In genomic region chr21:42381347-42381984, GRCh38 we compare ENCODE assay signal across 10 cellular contexts. TPM values are rescaled to one million over a fixed set of nuclear protein-coding genes. Genes with fewer than 3 reads are reported as not detected.
DNase-seq lines count a peak whose midpoint lies in the region; ATAC-seq and TF ChIP-seq lines count a peak whose summit lies in the region.
"Had no signal": no experiment of that assay in that cellular context is flagged by ENCODE, and none has a peak within 500 bp of the region (broad histone marks: within the 10 kb centered on the region; RNA-seq: fewer than 3 reads in every experiment).

No MANE protein-coding gene starts in this region.

- no peak overlapping the region for H3K4ac ChIP-seq in IMR-90 (ENCODE audit: low read depth, low read length)

- H3K4me2 ChIP-seq in IMR-90 (ENCODE audit: low read depth, low read length): no peak overlapping the region
- no peak overlapping the region for H3K4me2 ChIP-seq in SU-DHL-6 (ENCODE audit: low read depth, low read length, poor library complexity, severe bottlenecking)

- H3K36me3 ChIP-seq in IMR-90 (ENCODE audit: control insufficient read depth, insufficient read depth, low read length): no peaks in the 10 kb centered on the region
- H3K36me3 ChIP-seq in SU-DHL-6 (ENCODE audit: low read length): no peaks in the 10 kb centered on the region
- H3K36me3 ChIP-seq in sigmoid colon: no peaks in the 10 kb centered on the region

- H3K4me3 Mint-ChIP-seq in neural crest cell: no peak overlapping the region
- H3K4me3 Mint-ChIP-seq: natural killer cell treated with Interleukin-12 subunit alpha and Interleukin-12 subunit beta and Interleukin-15 and Interleukin-18, amount 100 ng/mL, for 72 hours had no signal

- dilution Hi-C loops in IMR-90 (cut with HindIII; ENCODE audit: low sequenced_read_pairs, unreplicated experiment): no loop called here

- H3K36me3 Mint-ChIP-seq in neural crest cell (ENCODE audit: low read depth): no peaks in the 10 kb centered on the region

- no peak overlapping the region for H3K9ac ChIP-seq in IMR-90 (ENCODE audit: low read depth, low read length)
- no peak overlapping the region for H3K9ac ChIP-seq in SU-DHL-6 (ENCODE audit: low read length)

- POLR2A ChIA-PET in IMR-90 (lab: Charles Lee; ENCODE audit: unreplicated experiment): no interaction called here

- H3K79me2 ChIP-seq in SU-DHL-6 (ENCODE audit: insufficient read depth, low read length): no peaks in the 10 kb centered on the region

- no peak for TF ChIP-seq POLR2A in IMR-90 (IDR thresholded peaks at IDR 0.05; ENCODE audit: low read depth, low read length)
- no peak for TF ChIP-seq POLR2A in sigmoid colon (IDR thresholded peaks at IDR 0.05)

- H2AK5ac ChIP-seq in IMR-90 (ENCODE audit: low read depth, low read length): no peak overlapping the region

- no peak overlapping the region for H4K91ac ChIP-seq in IMR-90 (ENCODE audit: insufficient read depth, low read depth, low read length)

- H2BK20ac ChIP-seq in IMR-90 (ENCODE audit: low read depth, low read length): no peak overlapping the region

- no peaks in the 10 kb centered on the region for H3K4me1 Mint-ChIP-seq in neural crest cell

- intact Hi-C loops in IMR-90 (cut with micrococcal nuclease): loop anchor here (1.0 kb wide), 1 partner anchor 236 kb away; no protein-coding TSS in a partner anchor
- intact Hi-C loops in sigmoid colon (cut with DNase I): no loop called here

- H3K9me3 ChIP-seq in IMR-90 (ENCODE audit: control insufficient read depth, insufficient read depth, low read length) (peaks cover 3% of the 10 kb centered on the region; the same call in 1 of the 2 replicates), SU-DHL-6 (ENCODE audit: insufficient read depth, low read length) (no peaks in the 10 kb centered on the region), sigmoid colon (peaks cover 0 to 4% (median 0%) of the 10 kb centered on the region in 4 donors)

- no peak overlapping the region for H4K8ac ChIP-seq in IMR-90 (ENCODE audit: low read depth in 2 of 2, low read length in 2 of 2)

- no peak overlapping the region for H2AK9ac ChIP-seq in IMR-90 (replicated peaks; ENCODE audit: low read depth, low read length, poor library complexity)

- TF ChIP-seq CTCF in IMR-90 (conservative IDR thresholded peaks at IDR 0.05; ENCODE audit: low read depth, low read length): peak; percentile 68
- peak; percentile 65 for TF ChIP-seq CTCF in SU-DHL-6 (IDR thresholded peaks at IDR 0.05; ENCODE audit: insufficient read depth, low read length, poor library complexity, severe bottlenecking)
- TF ChIP-seq CTCF in choroid plexus epithelial cell (conservative IDR thresholded peaks at IDR 0.05; ENCODE audit: low read depth, low read length): peak; percentile 94
- TF ChIP-seq CTCF in neural crest cell (conservative IDR thresholded peaks at IDR 0.05): peak; percentile 54
- peak in 1 of 4 experiments; percentile 76 for TF ChIP-seq CTCF in sigmoid colon (IDR thresholded peaks at IDR 0.05)

- no peak overlapping the region for H3K27ac Mint-ChIP-seq in neural crest cell (ENCODE audit: unreplicated experiment)

- no peak overlapping the region for H4K5ac ChIP-seq in IMR-90 (ENCODE audit: low read depth, low read length)

- no CpG with 5 or more reads among the region's 1 CpG for WGBS in IMR-90 (ENCODE audit: extremely low coverage in 2 of 2, insufficient read length in 1 of 2), 2 experiments
- 14 to 60% methylated on average over 1 of the region's 1 CpG for WGBS in sigmoid colon, 2 donors

- ATAC-seq in IMR-90 (ENCODE audit: low read depth) (peak; percentile 86), GM18868 (IDR thresholded peaks at IDR 0.05; ENCODE audit: unreplicated experiment) (no peak)

- H3K9me3 Mint-ChIP-seq in neural crest cell: peaks cover 5% of the 10 kb centered on the region

- no peaks in the 10 kb centered on the region for H3F3A ChIP-seq in SU-DHL-6 (ENCODE audit: insufficient read depth)

- no peaks in the 10 kb centered on the region for H4K20me1 ChIP-seq in IMR-90 (ENCODE audit: insufficient read depth, low read length)
- H4K20me1 ChIP-seq in SU-DHL-6 (ENCODE audit: low read depth, low read length): no peaks in the 10 kb centered on the region

- in situ Hi-C loops in IMR-90 (cut with MboI; ENCODE audit: low sequenced_read_pairs): no loop called here

- H2AFZ ChIP-seq in IMR-90 (replicated peaks; ENCODE audit: low read length, poor library complexity): no peak overlapping the region
- no peak overlapping the region for H2AFZ ChIP-seq in SU-DHL-6 (ENCODE audit: low read depth, low read length, severe bottlenecking)

- no TSS peak for BruUV-seq in IMR-90 (replicated peaks; lab: Mats Ljungman, UMichigan)

- peak; percentile 39; the same call in 1 of the 2 replicates for TF ChIP-seq RAD21 in IMR-90 (IDR thresholded peaks at IDR 0.05; ENCODE audit: low read length)

- no peak overlapping the region for H3K18ac ChIP-seq in IMR-90 (ENCODE audit: low read depth, low read length)

- H2BK120ac ChIP-seq in IMR-90 (ENCODE audit: low read depth, low read length): no peak overlapping the region

- DNase-seq in DMS53 (lab: John Stamatoyannopoulos, UW): peak; percentile 89
- DNase-seq in IMR-90: peak; percentile 46
- peak; percentile 70 for DNase-seq in choroid plexus epithelial cell (ENCODE audit: low read depth)
- DNase-seq in neural crest cell (ENCODE audit: low read depth, low spot score): no peak
- no peak for DNase-seq in globus pallidus (ENCODE audit: low spot score)
- no peak for DNase-seq in sigmoid colon

- H2BK5ac ChIP-seq in IMR-90 (ENCODE audit: low read depth, low read length, poor library complexity, severe bottlenecking): no peak overlapping the region

- H3K9me2 ChIP-seq in SU-DHL-6 (replicated peaks; ENCODE audit: insufficient read depth, low read length): no peaks in the 10 kb centered on the region

- no peak overlapping the region for H3K56ac ChIP-seq in IMR-90 (ENCODE audit: extremely low read depth, insufficient read depth, low read length)

- peaks cover 26% of the 10 kb centered on the region for H3K27me3 ChIP-seq in IMR-90 (ENCODE audit: control insufficient read depth, insufficient read depth, low read length)
- no peaks in the 10 kb centered on the region for H3K27me3 ChIP-seq in SU-DHL-6 (ENCODE audit: low read length)
- peaks cover 0 to 16% (median 0%) of the 10 kb centered on the region in 3 donors for H3K27me3 ChIP-seq in sigmoid colon

- CTCF ChIA-PET in IMR-90 (lab: Yijun Ruan, JAX): interaction anchor here (0.6 to 1.0 kb wide), 4 partner anchors 15 to 226 kb away, joined by 3 to 6 read pairs (median 3); partner anchors contain the start of gene TFF1

- peaks cover 7% of the 10 kb centered on the region for H3K27me3 Mint-ChIP-seq in neural crest cell (ENCODE audit: low read depth)

- H3K4me3 ChIP-seq in IMR-90 (ENCODE audit: insufficient read depth, low read depth, low read length): no peak overlapping the region
- H3K4me3 ChIP-seq in SU-DHL-6 (ENCODE audit: insufficient read depth, low read length, poor library complexity, severe bottlenecking): no peak overlapping the region
- no peak overlapping the region for H3K4me3 ChIP-seq in choroid plexus epithelial cell (ENCODE audit: low read depth, low read length)
- no peak overlapping the region for H3K4me3 ChIP-seq in sigmoid colon
- H3K4me3 ChIP-seq: SK-N-MC had no signal

- H3K23ac ChIP-seq in IMR-90 (ENCODE audit: low read depth, low read length): no peak overlapping the region

- no peak for TF ChIP-seq EP300 in sigmoid colon (IDR thresholded peaks at IDR 0.05)

- no peaks in the 10 kb centered on the region for H3K9me1 ChIP-seq in IMR-90 (ENCODE audit: insufficient read depth, low read length)

- H2BK15ac ChIP-seq in IMR-90 (ENCODE audit: low read depth, low read length): no peak overlapping the region

- H3K79me1 ChIP-seq in IMR-90 (ENCODE audit: low read depth in 1 of 2, low read length in 2 of 2): no peaks in the 10 kb centered on the region

- no peak overlapping the region for H3K27ac ChIP-seq in IMR-90 (ENCODE audit: insufficient read depth, low read length)
- H3K27ac ChIP-seq in SU-DHL-6 (ENCODE audit: low read depth, low read length): no peak overlapping the region
- no peak overlapping the region for H3K27ac ChIP-seq in sigmoid colon
- H3K27ac ChIP-seq: SK-N-MC had no signal

- H3K4me1 ChIP-seq in IMR-90 (ENCODE audit: control insufficient read depth, insufficient read depth, low read length): no peaks in the 10 kb centered on the region
- H3K4me1 ChIP-seq in sigmoid colon: no peaks in the 10 kb centered on the region

- no peak overlapping the region for H3K14ac ChIP-seq in IMR-90 (replicated peaks; ENCODE audit: low read depth, low read length)

TF ChIP-seq in IMR-90, 13 proteins besides CTCF, POLR2A, EP300 and RAD21:
- TF ChIP-seq SMC3 (IDR thresholded peaks at IDR 0.05; ENCODE audit: low read depth, low read length) (peak; percentile 35; the same call in 1 of the 2 replicates), CEBPB (IDR thresholded peaks at IDR 0.05; ENCODE audit: low read depth, low read length) (no peak), RCOR1 (IDR thresholded peaks at IDR 0.05; ENCODE audit: insufficient replicate concordance, low read length) (no peak)

RNA-seq across cellular contexts. Expression of gene TMPRSS3, which starts 14.4 kb away (rescaled TPM):
- not detected in 2 replicates for total RNA-seq in IMR-90 (2012; rRNA removed)
- polyA plus RNA-seq in IMR-90 (2012; rRNA removed): not detected in 2 replicates
- not detected in 2 replicates for polyA plus RNA-seq in IMR-90 (2012; cell fraction: cytosol; rRNA removed)
- polyA plus RNA-seq in IMR-90 (2012; cell fraction: nucleus; rRNA removed; ENCODE audit: low replicate concordance): not detected in 2 replicates
- total RNA-seq in neural crest cell: not detected in 2 replicates
- total RNA-seq in sigmoid colon: under 1 TPM in 1 of 4 donors, not detected in 3; 0.16 TPM
- 1 to 10 TPM in 1 of 3 donors, under 1 TPM in 1, not detected in 1; 0.60 to 1.3 TPM for polyA plus RNA-seq in sigmoid colon

RNA-seq across cellular contexts. Expression of gene TFF1, which starts 15.1 kb away (rescaled TPM):
- total RNA-seq in IMR-90 (2012; rRNA removed) (not detected in 2 replicates), neural crest cell (not detected in 2 replicates), sigmoid colon (1 to 10 TPM in 1 of 4 donors, not detected in 3; 1.1 TPM)
- polyA plus RNA-seq in IMR-90 (2012; rRNA removed) (not detected in 2 replicates), sigmoid colon (100 to 1,000 TPM; 414 to 706 (median 493) TPM)
- not detected in 2 replicates for polyA plus RNA-seq in IMR-90 (2012; cell fraction: cytosol; rRNA removed)
- polyA plus RNA-seq in IMR-90 (2012; cell fraction: nucleus; rRNA removed; ENCODE audit: low replicate concordance): not detected in 2 replicates
- total RNA-seq: natural killer cell treated with Interleukin-12 subunit alpha and Interleukin-12 subunit beta and Interleukin-15 and Interleukin-18, amount 100 ng/mL, for 72 hours had no signal

RNA-seq across cellular contexts. Expression of gene UBASH3A, which starts 22.2 kb away (rescaled TPM):
- total RNA-seq in IMR-90 (2012; rRNA removed) (not detected in 2 replicates), neural crest cell (not detected in 2 replicates), sigmoid colon (not detected)
- polyA plus RNA-seq in IMR-90 (2012; rRNA removed) (not detected in 2 replicates), sigmoid colon (1 to 10 TPM in 1 of 3 donors, not detected in 2; 3.9 TPM)
- not detected in 2 replicates for polyA plus RNA-seq in IMR-90 (2012; cell fraction: cytosol; rRNA removed)
- not detected in 2 replicates for polyA plus RNA-seq in IMR-90 (2012; cell fraction: nucleus; rRNA removed; ENCODE audit: low replicate concordance)

RNA-seq across cellular contexts. Expression of gene TFF2, which starts 30.7 kb away (rescaled TPM):
- not detected in 2 replicates for total RNA-seq in IMR-90 (2012; rRNA removed)
- polyA plus RNA-seq in IMR-90 (2012; rRNA removed): not detected in 2 replicates
- not detected in 2 replicates for polyA plus RNA-seq in IMR-90 (2012; cell fraction: cytosol; rRNA removed)
- not detected in 2 replicates for polyA plus RNA-seq in IMR-90 (2012; cell fraction: nucleus; rRNA removed; ENCODE audit: low replicate concordance)
- not detected in 2 replicates for total RNA-seq in neural crest cell
- not detected for total RNA-seq in sigmoid colon
- polyA plus RNA-seq in sigmoid colon: 10 to 100 TPM in 1 of 3 donors, 1 to 10 TPM in 2; 1.5 to 23.4 (median 3.0) TPM
- total RNA-seq: natural killer cell treated with Interleukin-12 subunit alpha and Interleukin-12 subunit beta and Interleukin-15 and Interleukin-18, amount 100 ng/mL, for 72 hours had no signal

Comparison
In these comparisons a context has a peak if more than half of its experiments do, and no peak if none do; other contexts are left out.
1. DNase-seq: peak in DMS53 (single experiment), IMR-90 (single experiment) and choroid plexus epithelial cell (single experiment); none in neural crest cell (single experiment), globus pallidus (single experiment) and sigmoid colon (single experiment).